1 cellular context compared by ENCODE assay signal in the genomic region with DNA sequence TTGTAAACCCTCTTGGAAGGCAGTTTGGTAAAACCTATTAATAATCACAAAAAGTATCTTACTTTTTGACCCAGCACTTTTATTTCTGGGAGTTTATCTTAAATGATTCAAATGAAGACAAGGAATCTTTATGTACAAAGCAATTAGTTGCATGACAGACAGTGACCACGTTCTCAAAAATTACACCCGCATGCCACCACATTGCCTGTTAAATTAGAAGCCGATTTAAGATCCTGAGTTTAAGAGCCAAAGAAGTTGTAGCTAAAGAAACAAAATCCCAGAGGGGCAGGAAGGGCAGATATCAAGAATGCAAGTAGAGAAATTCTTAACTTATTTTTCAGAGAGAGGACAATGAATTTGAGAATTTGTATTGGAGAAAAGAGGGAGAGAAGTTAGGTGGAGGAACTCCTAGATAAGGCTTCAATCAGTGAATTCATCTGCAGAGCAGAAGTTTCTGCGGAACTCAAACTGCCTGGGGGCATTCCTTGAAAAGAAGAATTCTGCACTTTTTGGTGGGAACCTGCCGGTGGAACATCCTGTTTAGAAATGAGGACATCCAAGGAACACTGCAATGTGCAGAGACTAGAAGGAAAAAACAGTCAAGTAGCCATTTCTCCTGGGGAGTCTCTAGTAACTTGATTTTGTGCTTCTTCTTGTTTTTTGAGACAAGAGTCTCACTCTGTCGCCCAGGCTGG.
TF ChIP-seq lines count a peak whose summit lies in the region.

No MANE protein-coding gene starts in this region.

TF ChIP-seq in WTC11, 78 proteins besides CTCF, POLR2A, EP300 and RAD21 (continued from another document):
- TF ChIP-seq, protein P1, sequence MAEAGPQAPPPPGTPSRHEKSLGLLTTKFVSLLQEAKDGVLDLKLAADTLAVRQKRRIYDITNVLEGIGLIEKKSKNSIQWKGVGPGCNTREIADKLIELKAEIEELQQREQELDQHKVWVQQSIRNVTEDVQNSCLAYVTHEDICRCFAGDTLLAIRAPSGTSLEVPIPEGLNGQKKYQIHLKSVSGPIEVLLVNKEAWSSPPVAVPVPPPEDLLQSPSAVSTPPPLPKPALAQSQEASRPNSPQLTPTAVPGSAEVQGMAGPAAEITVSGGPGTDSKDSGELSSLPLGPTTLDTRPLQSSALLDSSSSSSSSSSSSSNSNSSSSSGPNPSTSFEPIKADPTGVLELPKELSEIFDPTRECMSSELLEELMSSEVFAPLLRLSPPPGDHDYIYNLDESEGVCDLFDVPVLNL (CRISPR knock-in tag; IDR thresholded peaks at IDR 0.05; ENCODE audit: borderline replicate concordance, low read depth), result no peak
- no peak for TF ChIP-seq TEAD4 (CRISPR knock-in tag; IDR thresholded peaks at IDR 0.05)
- TF ChIP-seq, protein P2, sequence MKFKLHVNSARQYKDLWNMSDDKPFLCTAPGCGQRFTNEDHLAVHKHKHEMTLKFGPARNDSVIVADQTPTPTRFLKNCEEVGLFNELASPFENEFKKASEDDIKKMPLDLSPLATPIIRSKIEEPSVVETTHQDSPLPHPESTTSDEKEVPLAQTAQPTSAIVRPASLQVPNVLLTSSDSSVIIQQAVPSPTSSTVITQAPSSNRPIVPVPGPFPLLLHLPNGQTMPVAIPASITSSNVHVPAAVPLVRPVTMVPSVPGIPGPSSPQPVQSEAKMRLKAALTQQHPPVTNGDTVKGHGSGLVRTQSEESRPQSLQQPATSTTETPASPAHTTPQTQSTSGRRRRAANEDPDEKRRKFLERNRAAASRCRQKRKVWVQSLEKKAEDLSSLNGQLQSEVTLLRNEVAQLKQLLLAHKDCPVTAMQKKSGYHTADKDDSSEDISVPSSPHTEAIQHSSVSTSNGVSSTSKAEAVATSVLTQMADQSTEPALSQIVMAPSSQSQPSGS (CRISPR knock-in tag; IDR thresholded peaks at IDR 0.05; ENCODE audit: borderline replicate concordance, low read depth), result no peak
- TF ChIP-seq, protein P3, sequence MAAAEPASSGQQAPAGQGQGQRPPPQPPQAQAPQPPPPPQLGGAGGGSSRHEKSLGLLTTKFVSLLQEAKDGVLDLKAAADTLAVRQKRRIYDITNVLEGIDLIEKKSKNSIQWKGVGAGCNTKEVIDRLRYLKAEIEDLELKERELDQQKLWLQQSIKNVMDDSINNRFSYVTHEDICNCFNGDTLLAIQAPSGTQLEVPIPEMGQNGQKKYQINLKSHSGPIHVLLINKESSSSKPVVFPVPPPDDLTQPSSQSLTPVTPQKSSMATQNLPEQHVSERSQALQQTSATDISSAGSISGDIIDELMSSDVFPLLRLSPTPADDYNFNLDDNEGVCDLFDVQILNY (CRISPR knock-in tag; IDR thresholded peaks at IDR 0.05), result no peak
- TF ChIP-seq ZNF138 (CRISPR knock-in tag; conservative IDR thresholded peaks at IDR 0.05), result no peak
- no peak for TF ChIP-seq FOXJ3 (CRISPR knock-in tag; IDR thresholded peaks at IDR 0.05; ENCODE audit: borderline replicate concordance)
- TF ChIP-seq RORB (CRISPR knock-in tag; IDR thresholded peaks at IDR 0.05), result no peak
- TF ChIP-seq, protein P4, sequence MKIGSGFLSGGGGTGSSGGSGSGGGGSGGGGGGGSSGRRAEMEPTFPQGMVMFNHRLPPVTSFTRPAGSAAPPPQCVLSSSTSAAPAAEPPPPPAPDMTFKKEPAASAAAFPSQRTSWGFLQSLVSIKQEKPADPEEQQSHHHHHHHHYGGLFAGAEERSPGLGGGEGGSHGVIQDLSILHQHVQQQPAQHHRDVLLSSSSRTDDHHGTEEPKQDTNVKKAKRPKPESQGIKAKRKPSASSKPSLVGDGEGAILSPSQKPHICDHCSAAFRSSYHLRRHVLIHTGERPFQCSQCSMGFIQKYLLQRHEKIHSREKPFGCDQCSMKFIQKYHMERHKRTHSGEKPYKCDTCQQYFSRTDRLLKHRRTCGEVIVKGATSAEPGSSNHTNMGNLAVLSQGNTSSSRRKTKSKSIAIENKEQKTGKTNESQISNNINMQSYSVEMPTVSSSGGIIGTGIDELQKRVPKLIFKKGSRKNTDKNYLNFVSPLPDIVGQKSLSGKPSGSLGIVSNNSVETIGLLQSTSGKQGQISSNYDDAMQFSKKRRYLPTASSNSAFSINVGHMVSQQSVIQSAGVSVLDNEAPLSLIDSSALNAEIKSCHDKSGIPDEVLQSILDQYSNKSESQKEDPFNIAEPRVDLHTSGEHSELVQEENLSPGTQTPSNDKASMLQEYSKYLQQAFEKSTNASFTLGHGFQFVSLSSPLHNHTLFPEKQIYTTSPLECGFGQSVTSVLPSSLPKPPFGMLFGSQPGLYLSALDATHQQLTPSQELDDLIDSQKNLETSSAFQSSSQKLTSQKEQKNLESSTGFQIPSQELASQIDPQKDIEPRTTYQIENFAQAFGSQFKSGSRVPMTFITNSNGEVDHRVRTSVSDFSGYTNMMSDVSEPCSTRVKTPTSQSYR (CRISPR knock-in tag; IDR thresholded peaks at IDR 0.05), result no peak
